25 cellular contexts compared by ENCODE assay signal in the genomic region with DNA sequence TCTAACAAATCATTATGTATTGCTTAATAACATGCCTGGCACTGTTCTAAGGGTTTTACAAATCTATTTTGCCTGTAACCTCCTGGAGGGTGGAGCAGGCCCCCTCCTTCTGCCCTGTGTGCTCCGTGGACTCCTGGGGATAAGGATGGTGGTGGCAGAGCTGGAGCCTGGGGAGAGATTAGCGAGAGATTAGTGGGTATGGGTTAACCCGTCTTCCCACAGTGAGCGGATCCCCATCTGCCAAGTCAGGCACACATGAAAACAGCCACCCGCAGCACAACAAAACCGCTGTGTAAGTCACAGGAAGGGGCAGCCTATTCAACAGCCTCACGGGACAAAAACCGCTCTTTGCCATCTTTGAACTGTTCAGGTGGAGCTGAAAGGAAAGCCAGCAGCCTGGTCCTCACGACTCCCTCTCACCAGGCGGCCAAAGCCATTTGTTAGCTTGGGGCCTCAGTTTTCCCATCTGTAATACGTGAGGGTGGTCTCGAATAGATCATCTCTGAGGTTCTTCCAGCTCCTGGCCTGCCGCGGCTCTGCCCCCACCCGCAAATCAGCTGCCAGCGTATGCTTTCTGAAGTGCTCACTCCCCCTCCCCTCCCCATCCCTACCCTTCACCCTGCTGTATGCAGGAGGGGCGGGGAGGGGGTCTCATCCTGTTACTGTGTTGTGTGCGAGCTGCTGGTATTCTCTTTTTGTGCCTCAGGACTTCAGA. TPM values are rescaled to one million over a fixed set of nuclear protein-coding genes. Genes with fewer than 3 reads are reported as not detected.
DNase-seq lines count a peak whose midpoint lies in the region; ATAC-seq, FAIRE-seq and TF ChIP-seq lines count a peak whose summit lies in the region.
"Had no signal": no experiment of that assay in that cellular context is flagged by ENCODE, and none has a peak within 500 bp of the region (broad histone marks: within the 10 kb centered on the region; RNA-seq: fewer than 3 reads in every experiment).

No MANE protein-coding gene starts in this region.

- H3K27ac Mint-ChIP-seq in glutamatergic neuron (ENCODE audit: unreplicated experiment) = peak overlapping the region; percentile 89
- H3K27ac Mint-ChIP-seq: activated B cell treated with CpG ODN at 0.5 μM for 24 hours; CD8-positive, alpha-beta T cell; mesothelial cell of epicardium; nephron; type B pancreatic cell had no signal

- peaks cover 69% of the 10 kb centered on the region for H3K36me3 ChIP-seq in lower lobe of right lung

- no peak for ATAC-seq in lower lobe of right lung
- ATAC-seq: CD8-positive, alpha-beta T cell; psoas muscle had no signal

- peaks cover 6% of the 10 kb centered on the region for H3K9me3 Mint-ChIP-seq in glutamatergic neuron (ENCODE audit: unreplicated experiment)
- H3K9me3 Mint-ChIP-seq: activated B cell treated with CpG ODN at 0.5 μM for 24 hours; CD8-positive, alpha-beta T cell; mesothelial cell of epicardium; nephron; T-helper 2 cell treated with Interferon-gamma antibody and Interleukin-4, amounts not matched to agents 5 μg/mL and 100 μg/mL, for 36 hours; type B pancreatic cell had no signal

- CTCF ChIA-PET in RWPE1 (lab: Yijun Ruan, JAX) = no interaction called here

- H3K27ac ChIP-seq in RWPE1 (no peak overlapping the region), lower lobe of right lung (no peak overlapping the region)
- H3K27ac ChIP-seq: Peyer's patch, psoas muscle, skin epidermis, stomach had no signal

- H3K36me3 Mint-ChIP-seq in glutamatergic neuron (ENCODE audit: unreplicated experiment) = peaks cover 5% of the 10 kb centered on the region

- intact Hi-C loops in lower lobe of right lung (cut with DNase I) = no loop called here

- H3K9me3 ChIP-seq in lower lobe of right lung = no peaks in the 10 kb centered on the region
- H3K9me3 ChIP-seq: Peyer's patch, psoas muscle, stomach had no signal

- no peaks in the 10 kb centered on the region for H3K4me1 ChIP-seq in lower lobe of right lung
- H3K4me1 ChIP-seq: Peyer's patch, psoas muscle had no signal

- peaks cover 9% of the 10 kb centered on the region for H3K27me3 Mint-ChIP-seq in glutamatergic neuron (ENCODE audit: unreplicated experiment)
- H3K27me3 Mint-ChIP-seq: activated B cell treated with CpG ODN at 0.5 μM for 24 hours, type B pancreatic cell had no signal

- no peaks in the 10 kb centered on the region for H3K27me3 ChIP-seq in lower lobe of right lung (ENCODE audit: low read depth)
- H3K27me3 ChIP-seq: Peyer's patch, stomach had no signal

- POLR2A ChIA-PET in RWPE1 (lab: Yijun Ruan, JAX; ENCODE audit: low non-redundant PET) = no interaction called here

- peak; percentile 88 for DNase-seq in D341Med (ENCODE audit: low spot score)
- DNase-seq in Jurkat, Clone E6-1 (ENCODE audit: low read depth, low spot score) = peak; percentile 86
- peak; percentile 98 for DNase-seq in NCI-H82 treated with DMSO at 0.1 percent for 48 hours (lab: John Stamatoyannopoulos, UW; ENCODE audit: unreplicated experiment)
- no peak for DNase-seq in glutamatergic neuron
- no peak for DNase-seq in RWPE1 (ENCODE audit: low spot score)
- no peak for DNase-seq in lower lobe of right lung
- no peak for DNase-seq in NCI-H446 treated with DMSO at 0.1 percent for 48 hours (lab: John Stamatoyannopoulos, UW)
- DNase-seq in H54 (ENCODE audit: insufficient read length, low spot score) = no peak
- DNase-seq: activated B cell treated with CpG ODN at 0.5 μM for 24 hours; activated CD4-positive, alpha-beta T cell treated with anti-CD3 and anti-CD28 coated beads, Interleukin-2, amount 50 U/mL, for 48 hours; activated naive CD4-positive, alpha-beta T cell treated with Interleukin-2 at 50 U/mL for 16 hours; CD8-positive, alpha-beta T cell; GOT3; NCI-H187; NCI-H526 treated with DMSO at 0.1 percent for 48 hours; psoas muscle; stimulated activated CD4-positive, alpha-beta T cell treated with anti-CD3 and anti-CD28 coated beads, Interleukin-4, amount 100 ng/mL, for 24 hours; stomach had no signal

- FAIRE-seq in H54 (lab: Jason Lieb, UNC) = no peak
- FAIRE-seq: astrocyte had no signal

- TF ChIP-seq POLR2A in H54 (IDR thresholded peaks at IDR 0.05; ENCODE audit: low read depth, low read length) = no peak

- peaks cover 42% of the 10 kb centered on the region for H3K4me1 Mint-ChIP-seq in glutamatergic neuron (ENCODE audit: low read depth, unreplicated experiment)
- H3K4me1 Mint-ChIP-seq: mesothelial cell of epicardium had no signal

- H3K4me3 ChIP-seq in Jurkat, Clone E6-1 (ENCODE audit: low read length) = peak overlapping the region; percentile 15
- H3K4me3 ChIP-seq in lower lobe of right lung = no peak overlapping the region
- H3K4me3 ChIP-seq: Peyer's patch, psoas muscle, skin epidermis, stomach had no signal

- H3K4me3 Mint-ChIP-seq in glutamatergic neuron (ENCODE audit: unreplicated experiment) = peak overlapping the region; percentile 64
- H3K4me3 Mint-ChIP-seq: CD8-positive, alpha-beta T cell; mesothelial cell of epicardium; nephron; T-helper 2 cell treated with Interferon-gamma antibody and Interleukin-4, amounts not matched to agents 5 μg/mL and 100 μg/mL, for 36 hours; type B pancreatic cell had no signal

- TF ChIP-seq CTCF in glutamatergic neuron (IDR thresholded peaks at IDR 0.05; ENCODE audit: partially characterized antibody, unreplicated experiment) (no peak), RWPE1 (conservative IDR thresholded peaks at IDR 0.05; ENCODE audit: low read depth) (no peak), lower lobe of right lung (IDR thresholded peaks at IDR 0.05) (no peak)

RNA-seq across cellular contexts. Expression of a gene that starts 43.6 kb away (rescaled TPM):
- 32.1 TPM for polyA plus RNA-seq in Jurkat, Clone E6-1 (2012; ENCODE audit: insufficient read depth, insufficient read length)
- total RNA-seq in glutamatergic neuron (ENCODE audit: unreplicated experiment) (49.4 TPM), lower lobe of right lung (29.3 TPM)

Comparison
In these comparisons a context has a peak if more than half of its experiments do, and no peak if none do; other contexts are left out.
1. DNase-seq: peak in D341Med (single experiment), Jurkat, Clone E6-1 (single experiment) and NCI-H82 treated with DMSO at 0.1 percent for 48 hours (single experiment); none in glutamatergic neuron (single experiment), RWPE1 (single experiment), lower lobe of right lung (single experiment), NCI-H446 treated with DMSO at 0.1 percent for 48 hours (single experiment) and H54 (single experiment).